ENCODE assay signal across 14 cellular contexts in the genomic region with DNA sequence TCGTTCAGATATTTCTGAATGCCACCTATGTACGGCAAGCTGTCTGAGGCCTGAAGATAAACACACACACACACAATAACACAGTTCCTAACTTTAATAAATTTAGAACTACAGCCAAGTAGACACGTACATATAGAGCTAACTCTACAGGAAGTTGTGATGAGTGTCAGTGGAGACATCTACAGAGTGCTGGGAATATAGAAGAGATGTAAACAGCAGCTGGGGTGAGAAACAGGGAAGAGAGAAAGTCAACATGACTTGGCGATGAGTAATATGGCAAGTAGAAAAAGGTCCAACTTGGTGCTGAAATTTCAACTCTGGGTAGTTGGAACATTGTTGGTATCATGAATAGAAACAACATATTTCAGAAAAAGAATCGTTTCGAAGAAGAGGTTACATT.
"Had no signal": no experiment of that assay in that cellular context is flagged by ENCODE, and none has a peak within 500 bp of the region (broad histone marks: within the 10 kb centered on the region; RNA-seq: fewer than 3 reads in every experiment).

No MANE protein-coding gene starts in this region.

- H3K27me3 ChIP-seq: ascending aorta, right lobe of liver had no signal

- H3K9me3 ChIP-seq: ascending aorta, psoas muscle, right lobe of liver had no signal

- ATAC-seq: activated CD4-positive, alpha-beta T cell treated with anti-CD3 and anti-CD28 coated beads for 36 hours; left cardiac atrium; psoas muscle; right lobe of liver had no signal

- DNase-seq: activated CD4-positive, alpha-beta T cell treated with anti-CD3 and anti-CD28 coated beads for 36 hours; activated naive CD4-positive, alpha-beta T cell; central memory CD4-positive, alpha-beta T cell; erythroblast; left cardiac atrium; occipital lobe; psoas muscle; right lobe of liver; stimulated activated CD4-positive, alpha-beta T cell treated with anti-CD3 and anti-CD28 coated beads, Interleukin-1b, Interleukin-23, amount 100 ng/mL, for 48 hours; stimulated activated naive CD4-positive, alpha-beta T cell; substantia nigra; T-helper 1 cell; WERI-Rb-1 had no signal

- H3K36me3 ChIP-seq: right lobe of liver, WERI-Rb-1 had no signal

- H3K4me1 ChIP-seq: ascending aorta, psoas muscle, right lobe of liver had no signal

- H3K27ac ChIP-seq: ascending aorta, psoas muscle, right lobe of liver, WERI-Rb-1 had no signal

- H3K4me3 ChIP-seq: ascending aorta, psoas muscle, right lobe of liver had no signal
